In the genomic region with DNA sequence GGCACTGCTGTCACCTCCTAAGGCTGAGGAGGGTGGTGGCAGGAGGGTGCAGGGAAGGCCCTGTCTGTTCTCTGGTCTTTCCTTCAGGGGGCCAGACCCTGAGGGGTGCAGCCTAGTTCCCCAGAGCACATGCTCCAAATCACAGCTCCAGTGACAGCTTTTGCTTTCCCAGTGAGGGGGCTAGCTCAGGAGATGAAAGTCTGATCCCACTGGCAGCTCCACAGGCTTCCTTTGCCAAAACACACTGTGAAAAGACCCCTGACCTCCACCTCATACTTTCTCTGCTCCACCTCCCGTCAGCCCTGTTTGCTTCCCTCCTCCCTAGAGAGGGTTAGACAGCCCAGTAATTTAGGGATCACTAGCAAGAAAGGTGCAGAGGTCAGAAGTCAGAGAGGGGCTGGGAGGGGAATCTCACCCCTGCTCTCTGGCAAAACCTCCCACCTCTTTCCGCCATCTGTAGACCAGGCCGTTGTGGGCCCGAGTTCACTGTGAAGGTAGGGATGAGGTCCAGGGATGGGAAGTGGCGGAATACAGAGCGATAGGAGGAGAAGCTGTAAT, we compare ENCODE assay signal across 28 cellular contexts.
DNase-seq lines count a peak whose midpoint lies in the region; ATAC-seq, FAIRE-seq and TF ChIP-seq lines count a peak whose summit lies in the region.
"Had no signal": no experiment of that assay in that cellular context is flagged by ENCODE, and none has a peak within 500 bp of the region (broad histone marks: within the 10 kb centered on the region; RNA-seq: fewer than 3 reads in every experiment).

No MANE protein-coding gene starts in this region.

- no peak overlapping the region for H3K4me3 ChIP-seq in endothelial cell of umbilical vein (replicated peaks in 1 of 3; ENCODE audit: insufficient read depth in 1 of 3, low read depth in 1 of 3, low read length in 3 of 3)
- no peak overlapping the region for H3K4me3 ChIP-seq in neural progenitor cell
- H3K4me3 ChIP-seq in transverse colon: no peak overlapping the region
- H3K4me3 ChIP-seq: GM12878, upper lobe of right lung had no signal

- H3K4me1 Mint-ChIP-seq in neural progenitor cell: peaks cover 84% of the 10 kb centered on the region
- no peaks in the 10 kb centered on the region for H3K4me1 Mint-ChIP-seq in stimulated activated naive CD8-positive, alpha-beta T cell treated with anti-CD3 and anti-CD28 coated beads, Interleukin-15, amount 100 ng/mL, for 72 hours
- H3K4me1 Mint-ChIP-seq: activated naive CD8-positive, alpha-beta T cell treated with anti-CD3 and anti-CD28 coated beads, Interleukin-2, amount 50 U/mL, for 24 hours had no signal

- WGBS in transverse colon (ENCODE audit: low coverage in 1 of 2), 2 donors: 72 to 83% methylated on average over 6 of the region's 6 CpGs

- H3K36me3 ChIP-seq in endothelial cell of umbilical vein (ENCODE audit: control insufficient read depth in 2 of 2, extremely low read depth in 1 of 2, insufficient read depth in 2 of 2, low read length in 2 of 2) (no peaks in the 10 kb centered on the region), neural progenitor cell (no peaks in the 10 kb centered on the region), transverse colon (no peaks in the 10 kb centered on the region)
- H3K36me3 ChIP-seq: upper lobe of right lung had no signal

- ATAC-seq in stimulated activated naive CD8-positive, alpha-beta T cell treated with anti-CD3 and anti-CD28 coated beads, Interleukin-15, amount 100 ng/mL, for 72 hours: no peak
- ATAC-seq: activated naive CD8-positive, alpha-beta T cell treated with anti-CD3 and anti-CD28 coated beads, Interleukin-2, amount 50 U/mL, for 24 hours; GM12878; natural killer cell treated with Interleukin-12 subunit alpha and Interleukin-12 subunit beta and Interleukin-15 and Interleukin-18, amount 100 ng/mL, for 72 hours; Panc1; stimulated activated naive CD8-positive, alpha-beta T cell treated with anti-CD3 and anti-CD28 coated beads, Interleukin-15, Interleukin-2, amounts not matched to agents 100 U/mL and 50 U/mL, for 24 hours; upper lobe of right lung had no signal

- H3K36me3 Mint-ChIP-seq in neural progenitor cell: peaks cover 8% of the 10 kb centered on the region
- H3K36me3 Mint-ChIP-seq: natural killer cell treated with Interleukin-12 subunit alpha and Interleukin-12 subunit beta and Interleukin-15 and Interleukin-18, amount 100 ng/mL, for 72 hours had no signal

- H2AFZ ChIP-seq in endothelial cell of umbilical vein (ENCODE audit: low read depth, low read length) (no peak overlapping the region), neural progenitor cell (replicated peaks) (no peak overlapping the region)

- CTCF ChIA-PET in endothelial cell of umbilical vein (lab: Charles Lee): interaction anchor here (0.6 to 4.8 kb wide), 5 partner anchors 21 to 217 kb away, joined by 3 to 52 read pairs (median 5); no protein-coding TSS in a partner anchor

- TF ChIP-seq CTCF in endothelial cell of umbilical vein (IDR thresholded peaks at IDR 0.05; ENCODE audit: extremely low read depth in 1 of 2, insufficient read depth in 1 of 2, low read depth in 1 of 2, low read length in 2 of 2) (no peak), neural progenitor cell (IDR thresholded peaks at IDR 0.05) (no peak), transverse colon (IDR thresholded peaks at IDR 0.05) (no peak)

- H3K9me3 Mint-ChIP-seq in neural progenitor cell: no peaks in the 10 kb centered on the region
- no peaks in the 10 kb centered on the region for H3K9me3 Mint-ChIP-seq in stimulated activated naive CD8-positive, alpha-beta T cell treated with anti-CD3 and anti-CD28 coated beads, Interleukin-15, amount 100 ng/mL, for 72 hours
- H3K9me3 Mint-ChIP-seq: activated CD4-positive, alpha-beta T cell treated with anti-CD3 and anti-CD28 coated beads, Interleukin-2, amount 10 ng/mL, durations not matched to agents 24 days and 14 days; activated naive CD8-positive, alpha-beta T cell treated with anti-CD3 and anti-CD28 coated beads, Interleukin-2, amount 50 U/mL, for 24 hours; activated T-cell treated with anti-CD3 and anti-CD28 coated beads, Interleukin-2, amount 50 U/mL, for 24 hours; CD4-positive, alpha-beta T cell; natural killer cell treated with Interleukin-12 subunit alpha and Interleukin-12 subunit beta and Interleukin-15 and Interleukin-18, amount 100 ng/mL, for 72 hours had no signal

- DNase-seq in NCI-H69 (lab: John Stamatoyannopoulos, UW) (peak; percentile 89), endothelial cell of umbilical vein (ENCODE audit: low read depth, low spot score) (no peak), neural progenitor cell (ENCODE audit: low spot score) (no peak), transverse colon (no peak), hepatic stellate cell (ENCODE audit: low spot score) (no peak)
- DNase-seq in stimulated activated CD4-positive, alpha-beta T cell treated with anti-CD3 and anti-CD28 coated beads, Interleukin-4, amount 100 ng/mL, for 4 hours: no peak
- DNase-seq in stimulated activated naive CD8-positive, alpha-beta T cell treated with anti-CD3 and anti-CD28 coated beads, Interleukin-15, amount 100 ng/mL, for 72 hours: no peak
- DNase-seq: activated CD4-positive, alpha-beta T cell treated with anti-CD3 and anti-CD28 coated beads, Interleukin-2, amount 10 ng/mL, durations not matched to agents 24 days and 14 days; activated gamma-delta T cell treated with Interleukin-2 at 50 U/mL for 16 hours; activated naive CD8-positive, alpha-beta T cell treated with anti-CD3 and anti-CD28 coated beads, Interleukin-2, amount 50 U/mL, for 24 hours; activated T-cell treated with anti-CD3 and anti-CD28 coated beads, Interleukin-2, amount 50 U/mL, for 24 hours; CD4-positive, alpha-beta T cell; EL; Kasumi-1; NCI-H1694 treated with DMSO at 0.1 percent for 48 hours; NCI-H2171; NCI-H524; posterior cingulate gyrus; SHP77 treated with DMSO at 0.1 percent for 48 hours; stimulated activated CD4-positive, alpha-beta T cell treated with anti-CD3 and anti-CD28 coated beads, Interleukin-15, amount 100 ng/mL, for 24 hours; stimulated activated naive CD8-positive, alpha-beta T cell treated with anti-CD3 and anti-CD28 coated beads, Interleukin-15, Interleukin-2, amounts not matched to agents 100 U/mL and 50 U/mL, for 24 hours; T-helper 9 cell; upper lobe of right lung had no signal

- dilution Hi-C loops in endothelial cell of umbilical vein (cut with MboI; ENCODE audit: extremely low pct_ligation_motif_present, low sequenced_read_pairs): loop anchor here (5.0 kb wide), 1 partner anchor 56 kb away; no protein-coding TSS in a partner anchor

- BruUV-seq in endothelial cell of umbilical vein (replicated peaks; lab: Mats Ljungman, UMichigan): no TSS peak

- H3K4me1 ChIP-seq in endothelial cell of umbilical vein (ENCODE audit: control insufficient read depth, extremely low read depth, insufficient read depth, low read length) (peaks cover 67% of the 10 kb centered on the region), neural progenitor cell (peaks cover 87% of the 10 kb centered on the region), transverse colon (peaks cover 50 to 90% (median 76%) of the 10 kb centered on the region in 4 donors)

- no peak overlapping the region for H3K9ac ChIP-seq in endothelial cell of umbilical vein (replicated peaks; ENCODE audit: extremely low read depth, insufficient read depth, low read length)
- no peak overlapping the region for H3K9ac ChIP-seq in neural progenitor cell

- H3K79me2 ChIP-seq in endothelial cell of umbilical vein (ENCODE audit: control insufficient read depth, insufficient read depth, low read length) (peaks cover 95% of the 10 kb centered on the region), neural progenitor cell (ENCODE audit: low read depth) (no peaks in the 10 kb centered on the region)

- H3K4me2 ChIP-seq in endothelial cell of umbilical vein (ENCODE audit: insufficient read depth, low read length) (no peak overlapping the region), neural progenitor cell (peak overlapping the region; percentile 33)

- TF ChIP-seq POLR2A in endothelial cell of umbilical vein (IDR thresholded peaks at IDR 0.05; ENCODE audit: low read depth, low read length) (no peak), transverse colon (IDR thresholded peaks at IDR 0.05) (no peak)

- in situ Hi-C loops in transverse colon (cut with MboI; ENCODE audit: low pct_ligation_motif_present in 1 of 4, low pct_unique_long_range_greater_than_20kb in 1 of 4, low sequenced_read_pairs in 3 of 4): no loop called here

- peaks cover 12% of the 10 kb centered on the region for H3F3A ChIP-seq in neural progenitor cell (ENCODE audit: low read depth)

- intact Hi-C loops in endothelial cell of umbilical vein (cut with micrococcal nuclease) (no loop called here), transverse colon (cut with DNase I; ENCODE audit: low total_unique reads) (no loop called here)

- H3K27me3 ChIP-seq in endothelial cell of umbilical vein (ENCODE audit: control insufficient read depth in 2 of 2, insufficient read depth in 2 of 2, low read length in 2 of 2) (no peaks in the 10 kb centered on the region), neural progenitor cell (no peaks in the 10 kb centered on the region), transverse colon (no peaks in the 10 kb centered on the region)
- H3K27me3 ChIP-seq: upper lobe of right lung had no signal

- H3K27ac ChIP-seq in endothelial cell of umbilical vein (ENCODE audit: insufficient read depth, low read depth, low read length) (no peak overlapping the region), neural progenitor cell (no peak overlapping the region), transverse colon (peak overlapping the region; percentile 73 to 81 (median 77))
- H3K27ac ChIP-seq: HL-60, upper lobe of right lung had no signal

- H3K27ac Mint-ChIP-seq in neural progenitor cell: no peak overlapping the region
- no peak overlapping the region for H3K27ac Mint-ChIP-seq in stimulated activated naive CD8-positive, alpha-beta T cell treated with anti-CD3 and anti-CD28 coated beads, Interleukin-15, amount 100 ng/mL, for 72 hours
- H3K27ac Mint-ChIP-seq: activated CD4-positive, alpha-beta T cell treated with anti-CD3 and anti-CD28 coated beads, Interleukin-2, amount 10 ng/mL, durations not matched to agents 24 days and 14 days; activated naive CD8-positive, alpha-beta T cell treated with anti-CD3 and anti-CD28 coated beads, Interleukin-2, amount 50 U/mL, for 24 hours; activated T-cell treated with anti-CD3 and anti-CD28 coated beads, Interleukin-2, amount 50 U/mL, for 24 hours; CD4-positive, alpha-beta T cell; natural killer cell treated with Interleukin-12 subunit alpha and Interleukin-12 subunit beta and Interleukin-15 and Interleukin-18, amount 100 ng/mL, for 72 hours had no signal

- peak; percentile 43 for FAIRE-seq in endothelial cell of umbilical vein (lab: Jason Lieb, UNC)
- FAIRE-seq: GM12878, islet of Langerhans had no signal

- POLR2A ChIA-PET in endothelial cell of umbilical vein (lab: Charles Lee): interaction anchor here (2.2 kb wide), 1 partner anchor 22 kb away, joined by 7 read pairs; no protein-coding TSS in a partner anchor

- no peaks in the 10 kb centered on the region for H3K27me3 Mint-ChIP-seq in neural progenitor cell (ENCODE audit: insufficient read depth, low read depth)
- H3K27me3 Mint-ChIP-seq in stimulated activated naive CD8-positive, alpha-beta T cell treated with anti-CD3 and anti-CD28 coated beads, Interleukin-15, amount 100 ng/mL, for 72 hours: no peaks in the 10 kb centered on the region

- no peaks in the 10 kb centered on the region for H3K9me1 ChIP-seq in endothelial cell of umbilical vein (replicated peaks; ENCODE audit: control insufficient read depth, extremely low read depth, insufficient read depth, low read length)

- H4K20me1 ChIP-seq in endothelial cell of umbilical vein (replicated peaks; ENCODE audit: control insufficient read depth, extremely low read depth, insufficient read depth, low read length) (no peaks in the 10 kb centered on the region), neural progenitor cell (ENCODE audit: low read depth) (no peaks in the 10 kb centered on the region)

- H3K4me3 Mint-ChIP-seq in neural progenitor cell: no peak overlapping the region
- H3K4me3 Mint-ChIP-seq in stimulated activated naive CD8-positive, alpha-beta T cell treated with anti-CD3 and anti-CD28 coated beads, Interleukin-15, amount 100 ng/mL, for 72 hours: no peak overlapping the region
- H3K4me3 Mint-ChIP-seq: activated CD4-positive, alpha-beta T cell treated with anti-CD3 and anti-CD28 coated beads, Interleukin-2, amount 10 ng/mL, durations not matched to agents 24 days and 14 days; activated naive CD8-positive, alpha-beta T cell treated with anti-CD3 and anti-CD28 coated beads, Interleukin-2, amount 50 U/mL, for 24 hours; activated T-cell treated with anti-CD3 and anti-CD28 coated beads, Interleukin-2, amount 50 U/mL, for 24 hours; CD4-positive, alpha-beta T cell; natural killer cell treated with Interleukin-12 subunit alpha and Interleukin-12 subunit beta and Interleukin-15 and Interleukin-18, amount 100 ng/mL, for 72 hours had no signal

- no peak for TF ChIP-seq EP300 in transverse colon (IDR thresholded peaks at IDR 0.05; ENCODE audit: low read depth)

- no peaks in the 10 kb centered on the region for H3K9me3 ChIP-seq in endothelial cell of umbilical vein (replicated peaks; ENCODE audit: control insufficient read depth, insufficient read depth, low read length)
- no peaks in the 10 kb centered on the region for H3K9me3 ChIP-seq in neural progenitor cell (ENCODE audit: low read depth)
- no peaks in the 10 kb centered on the region for H3K9me3 ChIP-seq in transverse colon
- H3K9me3 ChIP-seq: upper lobe of right lung had no signal

Comparison
In these comparisons a context has a peak if more than half of its experiments do, and no peak if none do; other contexts are left out.
1. H3K27ac ChIP-seq: peak in transverse colon (4 of 4); none in endothelial cell of umbilical vein (single experiment) and neural progenitor cell (single experiment).